Comparison of ENCODE assay signal across 8 cellular contexts in genomic region chr7:128404826-128405344, GRCh38. TPM values are rescaled to one million over a fixed set of nuclear protein-coding genes. Genes with fewer than 3 reads are reported as not detected.
A peak's percentile ranks its signal among the peaks of the same experiment; 100 is the strongest.
DNase-seq lines count a peak whose midpoint lies in the region; ATAC-seq and TF ChIP-seq lines count a peak whose summit lies in the region.

No MANE protein-coding gene starts in this region.

- DNase-seq in right atrium auricular region (ENCODE audit: low spot score) (no peak), left ventricle myocardium superior (no peak), iPS DF 6.9 (ENCODE audit: low read depth, low spot score) (no peak), activated gamma-delta T cell treated with Interleukin-2 at 50 U/mL for 16 hours (no peak)
- no peak for DNase-seq in activated CD4-positive, alpha-beta memory T cell treated with anti-CD3 and anti-CD28 coated beads, Interleukin-2, amount 10 ng/mL, durations not matched to agents 7 days and 5 days

- H3K9me3 Mint-ChIP-seq in activated CD4-positive, alpha-beta memory T cell treated with anti-CD3 and anti-CD28 coated beads, Interleukin-2, amount 10 ng/mL, durations not matched to agents 7 days and 5 days: no peaks in the 10 kb centered on the region
- no peaks in the 10 kb centered on the region for H3K9me3 Mint-ChIP-seq in stimulated activated naive CD8-positive, alpha-beta T cell treated with anti-CD3 and anti-CD28 coated beads, Interleukin-15, Interleukin-2, amounts not matched to agents 100 ng/mL and 50 ng/mL, for 24 hours

- intact Hi-C loops in left ventricle myocardium superior (cut with micrococcal nuclease): no loop called here

- no peaks in the 10 kb centered on the region for H3K9me3 ChIP-seq in right atrium auricular region
- no peaks in the 10 kb centered on the region for H3K9me3 ChIP-seq in iPS DF 6.9 (ENCODE audit: control insufficient read depth, insufficient read depth, low read length)

- peak overlapping the region; percentile 83 for H3K4me3 Mint-ChIP-seq in activated CD4-positive, alpha-beta memory T cell treated with anti-CD3 and anti-CD28 coated beads, Interleukin-2, amount 10 ng/mL, durations not matched to agents 7 days and 5 days
- H3K4me3 Mint-ChIP-seq in stimulated activated naive CD8-positive, alpha-beta T cell treated with anti-CD3 and anti-CD28 coated beads, Interleukin-15, Interleukin-2, amounts not matched to agents 100 ng/mL and 50 ng/mL, for 24 hours: peak overlapping the region; percentile 91

- TF ChIP-seq CTCF in right atrium auricular region (IDR thresholded peaks at IDR 0.05): peak in 1 of 2 donors; percentile 40

- WGBS in iPS DF 6.9 (ENCODE audit: insufficient coverage, insufficient read length): no CpG with 5 or more reads among the region's 9 CpGs

- no peak overlapping the region for H3K27ac Mint-ChIP-seq in activated CD4-positive, alpha-beta memory T cell treated with anti-CD3 and anti-CD28 coated beads, Interleukin-2, amount 10 ng/mL, durations not matched to agents 7 days and 5 days
- peak overlapping the region; percentile 90 for H3K27ac Mint-ChIP-seq in stimulated activated naive CD8-positive, alpha-beta T cell treated with anti-CD3 and anti-CD28 coated beads, Interleukin-15, Interleukin-2, amounts not matched to agents 100 ng/mL and 50 ng/mL, for 24 hours

- H3K36me3 ChIP-seq in right atrium auricular region: peaks cover 18% of the 10 kb centered on the region
- peaks cover 4% of the 10 kb centered on the region; the same call in 1 of the 2 replicates for H3K36me3 ChIP-seq in iPS DF 6.9 (ENCODE audit: control insufficient read depth, insufficient read depth, low read length)

- CTCF ChIA-PET in activated CD4-positive, alpha-beta memory T cell treated with anti-CD3 and anti-CD28 coated beads, Interleukin-2, amount 10 ng/mL, durations not matched to agents 7 days and 5 days (lab: Charles Lee): interaction anchor here (1.6 to 10.7 kb wide), 2 partner anchors 21 to 56 kb away, joined by 5 to 148 read pairs; no protein-coding TSS in a partner anchor

- ATAC-seq in left ventricle myocardium superior (no peak), GM19351 (IDR thresholded peaks at IDR 0.05; ENCODE audit: unreplicated experiment) (no peak), HG02623 (IDR thresholded peaks at IDR 0.05; ENCODE audit: unreplicated experiment) (no peak)

- POLR2A ChIA-PET in activated CD4-positive, alpha-beta memory T cell treated with anti-CD3 and anti-CD28 coated beads, Interleukin-2, amount 10 ng/mL, durations not matched to agents 7 days and 5 days (lab: Charles Lee): interaction anchor here (1.1 to 2.0 kb wide), 3 partner anchors 10 to 63 kb away, joined by 4 to 7 read pairs (median 5); no protein-coding TSS in a partner anchor

- peaks cover 0 to 46% of the 10 kb centered on the region in 2 donors for H3K4me1 ChIP-seq in right atrium auricular region
- H3K4me1 ChIP-seq in iPS DF 6.9 (ENCODE audit: control insufficient read depth, insufficient read depth, low read length): peaks cover 10% of the 10 kb centered on the region

- H3K27ac ChIP-seq in right atrium auricular region (peak overlapping the region; percentile 64 to 67), iPS DF 6.9 (ENCODE audit: low read length) (no peak overlapping the region)

- H3K4me3 ChIP-seq in right atrium auricular region: peak overlapping the region; percentile 58 to 82
- peak overlapping the region; percentile 47; the same call in 1 of the 2 replicates for H3K4me3 ChIP-seq in iPS DF 6.9 (ENCODE audit: low read length)

- peaks cover 48% of the 10 kb centered on the region for H3K4me1 Mint-ChIP-seq in activated CD4-positive, alpha-beta memory T cell treated with anti-CD3 and anti-CD28 coated beads, Interleukin-2, amount 10 ng/mL, durations not matched to agents 7 days and 5 days
- peaks cover 41% of the 10 kb centered on the region for H3K4me1 Mint-ChIP-seq in stimulated activated naive CD8-positive, alpha-beta T cell treated with anti-CD3 and anti-CD28 coated beads, Interleukin-15, Interleukin-2, amounts not matched to agents 100 ng/mL and 50 ng/mL, for 24 hours (ENCODE audit: low read depth)

- H3K27me3 ChIP-seq in right atrium auricular region: no peaks in the 10 kb centered on the region
- H3K27me3 ChIP-seq in iPS DF 6.9 (ENCODE audit: control insufficient read depth, insufficient read depth, low read length): peaks cover 34% of the 10 kb centered on the region

- H3K36me3 Mint-ChIP-seq in activated CD4-positive, alpha-beta memory T cell treated with anti-CD3 and anti-CD28 coated beads, Interleukin-2, amount 10 ng/mL, durations not matched to agents 7 days and 5 days (ENCODE audit: low read depth): peaks cover 27% of the 10 kb centered on the region
- peaks cover 30% of the 10 kb centered on the region for H3K36me3 Mint-ChIP-seq in stimulated activated naive CD8-positive, alpha-beta T cell treated with anti-CD3 and anti-CD28 coated beads, Interleukin-15, Interleukin-2, amounts not matched to agents 100 ng/mL and 50 ng/mL, for 24 hours (ENCODE audit: low read depth)

- no peaks in the 10 kb centered on the region for H3K27me3 Mint-ChIP-seq in activated CD4-positive, alpha-beta memory T cell treated with anti-CD3 and anti-CD28 coated beads, Interleukin-2, amount 10 ng/mL, durations not matched to agents 7 days and 5 days
- peaks cover 4% of the 10 kb centered on the region for H3K27me3 Mint-ChIP-seq in stimulated activated naive CD8-positive, alpha-beta T cell treated with anti-CD3 and anti-CD28 coated beads, Interleukin-15, Interleukin-2, amounts not matched to agents 100 ng/mL and 50 ng/mL, for 24 hours

RNA-seq across cellular contexts. Expression of gene IMPDH1, which starts 4.9 kb away (rescaled TPM):
- total RNA-seq in right atrium auricular region: 10 to 100 TPM; 17.4 to 27.4 TPM
- 20.7 TPM for total RNA-seq in left ventricle myocardium superior
- total RNA-seq in activated CD4-positive, alpha-beta memory T cell treated with anti-CD3 and anti-CD28 coated beads, Interleukin-2, amount 10 ng/mL, durations not matched to agents 7 days and 5 days: 10 to 100 TPM; 64.7 to 67.4 TPM

RNA-seq across cellular contexts. Expression of gene PRRT4, which starts 43.4 kb away (rescaled TPM):
- total RNA-seq in right atrium auricular region: 1 to 10 TPM in 1 of 2 donors, under 1 TPM in 1; 0.37 to 1.1 TPM
- total RNA-seq in left ventricle myocardium superior: 1.6 TPM
- not detected for total RNA-seq in activated CD4-positive, alpha-beta memory T cell treated with anti-CD3 and anti-CD28 coated beads, Interleukin-2, amount 10 ng/mL, durations not matched to agents 7 days and 5 days

RNA-seq across cellular contexts. Expression of gene HILPDA, which starts 50.8 kb away (rescaled TPM):
- total RNA-seq in right atrium auricular region (1 to 10 TPM; 4.2 to 7.4 TPM), left ventricle myocardium superior (6.9 TPM)
- total RNA-seq in activated CD4-positive, alpha-beta memory T cell treated with anti-CD3 and anti-CD28 coated beads, Interleukin-2, amount 10 ng/mL, durations not matched to agents 7 days and 5 days: 10 to 100 TPM; 51.8 to 53.4 TPM
